14 cellular contexts compared by ENCODE assay signal in the genomic region with DNA sequence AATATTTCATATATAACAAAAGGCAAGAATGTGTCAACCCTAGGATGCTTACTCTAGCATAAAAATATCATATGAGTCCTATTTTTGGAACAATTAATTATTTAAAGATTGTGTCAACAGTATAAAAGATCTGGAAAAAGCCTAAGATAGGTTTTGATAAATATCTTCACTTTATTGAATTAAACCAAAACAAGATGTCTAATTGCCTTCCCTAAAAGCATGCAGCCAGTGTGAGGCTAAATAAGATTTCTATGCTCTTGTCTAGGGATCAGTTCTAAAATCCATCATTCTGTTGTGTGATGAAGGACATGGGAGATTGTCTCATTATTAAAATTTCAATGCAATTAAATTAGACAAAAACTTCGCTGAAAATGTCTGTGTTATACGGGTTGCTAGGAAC.
DNase-seq lines count a peak whose midpoint lies in the region; ATAC-seq and TF ChIP-seq lines count a peak whose summit lies in the region.
"Had no signal": no experiment of that assay in that cellular context is flagged by ENCODE, and none has a peak within 500 bp of the region (broad histone marks: within the 10 kb centered on the region; RNA-seq: fewer than 3 reads in every experiment).

No MANE protein-coding gene starts in this region.

- ATAC-seq in SK-N-SH treated with all-trans-retinoic acid at 6 μM for 48 hours: no peak
- ATAC-seq: A549 had no signal

- DNase-seq in NCI-H748 treated with DMSO at 0.1 percent for 48 hours (lab: John Stamatoyannopoulos, UW): peak; percentile 26
- DNase-seq in NCI-H748 (lab: John Stamatoyannopoulos, UW; ENCODE audit: unreplicated experiment): no peak
- DNase-seq in COR-L47 (lab: John Stamatoyannopoulos, UW): no peak
- DNase-seq in AML-193 (lab: John Stamatoyannopoulos, UW): no peak
- DNase-seq: BE2C; Caco-2; Calu3; CD4-positive, alpha-beta memory T cell; CD4-positive, CD25-positive, alpha-beta regulatory T cell; CD8-positive, alpha-beta memory T cell; DMS79 treated with DMSO at 0.1 percent for 48 hours; GF-D8 had no signal

TF ChIP-seq in SK-N-SH treated with all-trans-retinoic acid at 6 μM for 48 hours, 23 proteins besides CTCF, POLR2A, EP300 and RAD21:
- TF ChIP-seq, protein P1, sequence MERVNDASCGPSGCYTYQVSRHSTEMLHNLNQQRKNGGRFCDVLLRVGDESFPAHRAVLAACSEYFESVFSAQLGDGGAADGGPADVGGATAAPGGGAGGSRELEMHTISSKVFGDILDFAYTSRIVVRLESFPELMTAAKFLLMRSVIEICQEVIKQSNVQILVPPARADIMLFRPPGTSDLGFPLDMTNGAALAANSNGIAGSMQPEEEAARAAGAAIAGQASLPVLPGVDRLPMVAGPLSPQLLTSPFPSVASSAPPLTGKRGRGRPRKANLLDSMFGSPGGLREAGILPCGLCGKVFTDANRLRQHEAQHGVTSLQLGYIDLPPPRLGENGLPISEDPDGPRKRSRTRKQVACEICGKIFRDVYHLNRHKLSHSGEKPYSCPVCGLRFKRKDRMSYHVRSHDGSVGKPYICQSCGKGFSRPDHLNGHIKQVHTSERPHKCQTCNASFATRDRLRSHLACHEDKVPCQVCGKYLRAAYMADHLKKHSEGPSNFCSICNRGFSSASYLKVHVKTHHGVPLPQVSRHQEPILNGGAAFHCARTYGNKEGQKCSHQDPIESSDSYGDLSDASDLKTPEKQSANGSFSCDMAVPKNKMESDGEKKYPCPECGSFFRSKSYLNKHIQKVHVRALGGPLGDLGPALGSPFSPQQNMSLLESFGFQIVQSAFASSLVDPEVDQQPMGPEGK (CRISPR knock-in tag; IDR thresholded peaks at IDR 0.05; ENCODE audit: borderline replicate concordance): no peak
- peak; percentile 92 for TF ChIP-seq TCF4 (CRISPR knock-in tag; IDR thresholded peaks at IDR 0.05; ENCODE audit: borderline replicate concordance)
- TF ChIP-seq ZNF8 (CRISPR knock-in tag; IDR thresholded peaks at IDR 0.05): no peak
- TF ChIP-seq BACH2 (CRISPR knock-in tag; IDR thresholded peaks at IDR 0.05; ENCODE audit: borderline replicate concordance): no peak
- TF ChIP-seq TSHZ2 (CRISPR knock-in tag; IDR thresholded peaks at IDR 0.05): peak; percentile 83
- TF ChIP-seq TOX (CRISPR knock-in tag; IDR thresholded peaks at IDR 0.05; ENCODE audit: borderline replicate concordance): no peak
- no peak for TF ChIP-seq CSDC2 (CRISPR knock-in tag; IDR thresholded peaks at IDR 0.05)
- no peak; the same call in 1 of the 2 replicates for TF ChIP-seq ZFP30 (CRISPR knock-in tag; IDR thresholded peaks at IDR 0.05)
- TF ChIP-seq GLIS3 (CRISPR knock-in tag; IDR thresholded peaks at IDR 0.05): no peak
- no peak for TF ChIP-seq ZFP3 (CRISPR knock-in tag; IDR thresholded peaks at IDR 0.05)
- no peak for TF ChIP-seq PPARA (CRISPR knock-in tag; IDR thresholded peaks at IDR 0.05; ENCODE audit: borderline replicate concordance)
- TF ChIP-seq ESRRG (CRISPR knock-in tag; IDR thresholded peaks at IDR 0.05): no peak
- no peak for TF ChIP-seq SNAI2 (CRISPR knock-in tag; IDR thresholded peaks at IDR 0.05)
- TF ChIP-seq ISL1 (CRISPR knock-in tag; IDR thresholded peaks at IDR 0.05): peak; percentile 94
- no peak for TF ChIP-seq CSRNP3 (CRISPR knock-in tag; IDR thresholded peaks at IDR 0.05)
- no peak for TF ChIP-seq ZNF70 (CRISPR knock-in tag; IDR thresholded peaks at IDR 0.05)
- no peak for TF ChIP-seq RARB (CRISPR knock-in tag; IDR thresholded peaks at IDR 0.05)
- TF ChIP-seq ARNTL (CRISPR knock-in tag; IDR thresholded peaks at IDR 0.05; ENCODE audit: borderline replicate concordance, low read depth): no peak
- no peak for TF ChIP-seq ZNF565 (CRISPR knock-in tag; conservative IDR thresholded peaks at IDR 0.05; ENCODE audit: low read depth)
- TF ChIP-seq ZC3H10 (CRISPR knock-in tag; IDR thresholded peaks at IDR 0.05): peak; percentile 48; the same call in 1 of the 2 replicates
- TF ChIP-seq, protein P2, sequence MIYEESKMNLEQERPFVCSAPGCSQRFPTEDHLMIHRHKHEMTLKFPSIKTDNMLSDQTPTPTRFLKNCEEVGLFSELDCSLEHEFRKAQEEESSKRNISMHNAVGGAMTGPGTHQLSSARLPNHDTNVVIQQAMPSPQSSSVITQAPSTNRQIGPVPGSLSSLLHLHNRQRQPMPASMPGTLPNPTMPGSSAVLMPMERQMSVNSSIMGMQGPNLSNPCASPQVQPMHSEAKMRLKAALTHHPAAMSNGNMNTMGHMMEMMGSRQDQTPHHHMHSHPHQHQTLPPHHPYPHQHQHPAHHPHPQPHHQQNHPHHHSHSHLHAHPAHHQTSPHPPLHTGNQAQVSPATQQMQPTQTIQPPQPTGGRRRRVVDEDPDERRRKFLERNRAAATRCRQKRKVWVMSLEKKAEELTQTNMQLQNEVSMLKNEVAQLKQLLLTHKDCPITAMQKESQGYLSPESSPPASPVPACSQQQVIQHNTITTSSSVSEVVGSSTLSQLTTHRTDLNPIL (CRISPR knock-in tag; IDR thresholded peaks at IDR 0.05; ENCODE audit: low read depth): no peak
- no peak for TF ChIP-seq OSR1 (CRISPR knock-in tag; IDR thresholded peaks at IDR 0.05)
- TF ChIP-seq, protein P3, sequence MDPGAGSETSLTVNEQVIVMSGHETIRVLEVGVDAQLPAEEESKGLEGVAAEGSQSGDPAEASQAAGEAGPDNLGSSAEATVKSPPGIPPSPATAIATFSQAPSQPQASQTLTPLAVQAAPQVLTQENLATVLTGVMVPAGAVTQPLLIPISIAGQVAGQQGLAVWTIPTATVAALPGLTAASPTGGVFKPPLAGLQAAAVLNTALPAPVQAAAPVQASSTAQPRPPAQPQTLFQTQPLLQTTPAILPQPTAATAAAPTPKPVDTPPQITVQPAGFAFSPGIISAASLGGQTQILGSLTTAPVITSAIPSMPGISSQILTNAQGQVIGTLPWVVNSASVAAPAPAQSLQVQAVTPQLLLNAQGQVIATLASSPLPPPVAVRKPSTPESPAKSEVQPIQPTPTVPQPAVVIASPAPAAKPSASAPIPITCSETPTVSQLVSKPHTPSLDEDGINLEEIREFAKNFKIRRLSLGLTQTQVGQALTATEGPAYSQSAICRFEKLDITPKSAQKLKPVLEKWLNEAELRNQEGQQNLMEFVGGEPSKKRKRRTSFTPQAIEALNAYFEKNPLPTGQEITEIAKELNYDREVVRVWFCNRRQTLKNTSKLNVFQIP (CRISPR knock-in tag; IDR thresholded peaks at IDR 0.05; ENCODE audit: borderline replicate concordance, low read depth): peak; percentile 41; the same call in 1 of the 2 replicates
